In genomic region chr20:290081-290831, GRCh38 we compare ENCODE assay signal across 1 cellular context.
TF ChIP-seq lines count a peak whose summit lies in the region.

TSS of gene C20orf96 (minus strand) at chr20:290750. CDS start at chr20:290610, 140 bp downstream.

TF ChIP-seq in HepG2, 621 proteins besides CTCF, POLR2A, EP300 and RAD21 (continued from another document and continues in another):
- TF ChIP-seq AKNA (CRISPR knock-in tag; IDR thresholded peaks at IDR 0.05; ENCODE audit: borderline replicate concordance) (no peak), ISX (CRISPR knock-in tag; conservative IDR thresholded peaks at IDR 0.05) (no peak; the same call in 1 of the 2 replicates), ZNF18 (CRISPR knock-in tag; IDR thresholded peaks at IDR 0.05; ENCODE audit: insufficient replicate concordance) (peak; percentile 22), ZNF335 (CRISPR knock-in tag; IDR thresholded peaks at IDR 0.05) (peak; percentile 49; the same call in 1 of the 2 replicates), SNRNP70 (IDR thresholded peaks at IDR 0.05; ENCODE audit: low read depth, low read length) (no peak), HNF1B (CRISPR knock-in tag; IDR thresholded peaks at IDR 0.05) (peak; percentile 70), SIX4 (CRISPR knock-in tag; IDR thresholded peaks at IDR 0.05) (no peak; the same call in 1 of the 2 replicates), MIER2 (CRISPR knock-in tag; IDR thresholded peaks at IDR 0.05) (no peak), ZNF788 (CRISPR knock-in tag; IDR thresholded peaks at IDR 0.05; ENCODE audit: borderline replicate concordance) (peak; percentile 59; the same call in 1 of the 2 replicates), MTF2 (CRISPR knock-in tag; IDR thresholded peaks at IDR 0.05; ENCODE audit: borderline replicate concordance) (no peak), ZNF781 (CRISPR knock-in tag; IDR thresholded peaks at IDR 0.05; ENCODE audit: borderline replicate concordance, not compliant biosample characterization) (no peak), IRX3 (CRISPR knock-in tag; IDR thresholded peaks at IDR 0.05; ENCODE audit: borderline replicate concordance, low read depth) (0 out of 2 replicates have a peak, but pooled peaks have one; percentile 45), HNRNPLL (IDR thresholded peaks at IDR 0.05; ENCODE audit: low read depth, low read length, poor library complexity, severe bottlenecking) (peak; percentile 17), ZNF639 (CRISPR knock-in tag; conservative IDR thresholded peaks at IDR 0.05) (no peak), ZNF143 (CRISPR knock-in tag; IDR thresholded peaks at IDR 0.05) (no peak), ZSCAN9 (CRISPR knock-in tag; IDR thresholded peaks at IDR 0.05; ENCODE audit: borderline replicate concordance) (no peak), ZNF720 (CRISPR knock-in tag; IDR thresholded peaks at IDR 0.05) (no peak), PHF21A (CRISPR knock-in tag; IDR thresholded peaks at IDR 0.05) (0 out of 2 replicates have a peak, but pooled peaks have one; percentile 16), ZFP36L2 (CRISPR knock-in tag; IDR thresholded peaks at IDR 0.05) (no peak; the same call in 1 of the 2 replicates), GATAD1 (CRISPR knock-in tag; IDR thresholded peaks at IDR 0.05) (peak; percentile 72), ZFYVE20 (CRISPR knock-in tag; IDR thresholded peaks at IDR 0.05; ENCODE audit: borderline replicate concordance, low read depth) (no peak), ZNF564 (CRISPR knock-in tag; IDR thresholded peaks at IDR 0.05) (no peak), ZNF225 (CRISPR knock-in tag; IDR thresholded peaks at IDR 0.05) (no peak; the same call in 1 of the 2 replicates)
- TF ChIP-seq, protein P1, sequence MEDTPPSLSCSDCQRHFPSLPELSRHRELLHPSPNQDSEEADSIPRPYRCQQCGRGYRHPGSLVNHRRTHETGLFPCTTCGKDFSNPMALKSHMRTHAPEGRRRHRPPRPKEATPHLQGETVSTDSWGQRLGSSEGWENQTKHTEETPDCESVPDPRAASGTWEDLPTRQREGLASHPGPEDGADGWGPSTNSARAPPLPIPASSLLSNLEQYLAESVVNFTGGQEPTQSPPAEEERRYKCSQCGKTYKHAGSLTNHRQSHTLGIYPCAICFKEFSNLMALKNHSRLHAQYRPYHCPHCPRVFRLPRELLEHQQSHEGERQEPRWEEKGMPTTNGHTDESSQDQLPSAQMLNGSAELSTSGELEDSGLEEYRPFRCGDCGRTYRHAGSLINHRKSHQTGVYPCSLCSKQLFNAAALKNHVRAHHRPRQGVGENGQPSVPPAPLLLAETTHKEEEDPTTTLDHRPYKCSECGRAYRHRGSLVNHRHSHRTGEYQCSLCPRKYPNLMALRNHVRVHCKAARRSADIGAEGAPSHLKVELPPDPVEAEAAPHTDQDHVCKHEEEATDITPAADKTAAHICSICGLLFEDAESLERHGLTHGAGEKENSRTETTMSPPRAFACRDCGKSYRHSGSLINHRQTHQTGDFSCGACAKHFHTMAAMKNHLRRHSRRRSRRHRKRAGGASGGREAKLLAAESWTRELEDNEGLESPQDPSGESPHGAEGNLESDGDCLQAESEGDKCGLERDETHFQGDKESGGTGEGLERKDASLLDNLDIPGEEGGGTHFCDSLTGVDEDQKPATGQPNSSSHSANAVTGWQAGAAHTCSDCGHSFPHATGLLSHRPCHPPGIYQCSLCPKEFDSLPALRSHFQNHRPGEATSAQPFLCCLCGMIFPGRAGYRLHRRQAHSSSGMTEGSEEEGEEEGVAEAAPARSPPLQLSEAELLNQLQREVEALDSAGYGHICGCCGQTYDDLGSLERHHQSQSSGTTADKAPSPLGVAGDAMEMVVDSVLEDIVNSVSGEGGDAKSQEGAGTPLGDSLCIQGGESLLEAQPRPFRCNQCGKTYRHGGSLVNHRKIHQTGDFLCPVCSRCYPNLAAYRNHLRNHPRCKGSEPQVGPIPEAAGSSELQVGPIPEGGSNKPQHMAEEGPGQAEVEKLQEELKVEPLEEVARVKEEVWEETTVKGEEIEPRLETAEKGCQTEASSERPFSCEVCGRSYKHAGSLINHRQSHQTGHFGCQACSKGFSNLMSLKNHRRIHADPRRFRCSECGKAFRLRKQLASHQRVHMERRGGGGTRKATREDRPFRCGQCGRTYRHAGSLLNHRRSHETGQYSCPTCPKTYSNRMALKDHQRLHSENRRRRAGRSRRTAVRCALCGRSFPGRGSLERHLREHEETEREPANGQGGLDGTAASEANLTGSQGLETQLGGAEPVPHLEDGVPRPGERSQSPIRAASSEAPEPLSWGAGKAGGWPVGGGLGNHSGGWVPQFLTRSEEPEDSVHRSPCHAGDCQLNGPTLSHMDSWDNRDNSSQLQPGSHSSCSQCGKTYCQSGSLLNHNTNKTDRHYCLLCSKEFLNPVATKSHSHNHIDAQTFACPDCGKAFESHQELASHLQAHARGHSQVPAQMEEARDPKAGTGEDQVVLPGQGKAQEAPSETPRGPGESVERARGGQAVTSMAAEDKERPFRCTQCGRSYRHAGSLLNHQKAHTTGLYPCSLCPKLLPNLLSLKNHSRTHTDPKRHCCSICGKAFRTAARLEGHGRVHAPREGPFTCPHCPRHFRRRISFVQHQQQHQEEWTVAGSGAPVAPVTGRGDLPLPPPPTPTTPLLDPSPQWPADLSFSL (CRISPR knock-in tag; IDR thresholded peaks at IDR 0.05) = no peak
- TF ChIP-seq, protein P2, sequence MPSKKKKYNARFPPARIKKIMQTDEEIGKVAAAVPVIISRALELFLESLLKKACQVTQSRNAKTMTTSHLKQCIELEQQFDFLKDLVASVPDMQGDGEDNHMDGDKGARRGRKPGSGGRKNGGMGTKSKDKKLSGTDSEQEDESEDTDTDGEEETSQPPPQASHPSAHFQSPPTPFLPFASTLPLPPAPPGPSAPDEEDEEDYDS (CRISPR knock-in tag; IDR thresholded peaks at IDR 0.05) = peak; percentile 37; the same call in 1 of the 2 replicates
- TF ChIP-seq, protein P3, sequence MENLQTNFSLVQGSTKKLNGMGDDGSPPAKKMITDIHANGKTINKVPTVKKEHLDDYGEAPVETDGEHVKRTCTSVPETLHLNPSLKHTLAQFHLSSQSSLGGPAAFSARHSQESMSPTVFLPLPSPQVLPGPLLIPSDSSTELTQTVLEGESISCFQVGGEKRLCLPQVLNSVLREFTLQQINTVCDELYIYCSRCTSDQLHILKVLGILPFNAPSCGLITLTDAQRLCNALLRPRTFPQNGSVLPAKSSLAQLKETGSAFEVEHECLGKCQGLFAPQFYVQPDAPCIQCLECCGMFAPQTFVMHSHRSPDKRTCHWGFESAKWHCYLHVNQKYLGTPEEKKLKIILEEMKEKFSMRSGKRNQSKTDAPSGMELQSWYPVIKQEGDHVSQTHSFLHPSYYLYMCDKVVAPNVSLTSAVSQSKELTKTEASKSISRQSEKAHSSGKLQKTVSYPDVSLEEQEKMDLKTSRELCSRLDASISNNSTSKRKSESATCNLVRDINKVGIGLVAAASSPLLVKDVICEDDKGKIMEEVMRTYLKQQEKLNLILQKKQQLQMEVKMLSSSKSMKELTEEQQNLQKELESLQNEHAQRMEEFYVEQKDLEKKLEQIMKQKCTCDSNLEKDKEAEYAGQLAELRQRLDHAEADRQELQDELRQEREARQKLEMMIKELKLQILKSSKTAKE (CRISPR knock-in tag; IDR thresholded peaks at IDR 0.05; ENCODE audit: borderline replicate concordance) = no peak
- TF ChIP-seq, protein P4, sequence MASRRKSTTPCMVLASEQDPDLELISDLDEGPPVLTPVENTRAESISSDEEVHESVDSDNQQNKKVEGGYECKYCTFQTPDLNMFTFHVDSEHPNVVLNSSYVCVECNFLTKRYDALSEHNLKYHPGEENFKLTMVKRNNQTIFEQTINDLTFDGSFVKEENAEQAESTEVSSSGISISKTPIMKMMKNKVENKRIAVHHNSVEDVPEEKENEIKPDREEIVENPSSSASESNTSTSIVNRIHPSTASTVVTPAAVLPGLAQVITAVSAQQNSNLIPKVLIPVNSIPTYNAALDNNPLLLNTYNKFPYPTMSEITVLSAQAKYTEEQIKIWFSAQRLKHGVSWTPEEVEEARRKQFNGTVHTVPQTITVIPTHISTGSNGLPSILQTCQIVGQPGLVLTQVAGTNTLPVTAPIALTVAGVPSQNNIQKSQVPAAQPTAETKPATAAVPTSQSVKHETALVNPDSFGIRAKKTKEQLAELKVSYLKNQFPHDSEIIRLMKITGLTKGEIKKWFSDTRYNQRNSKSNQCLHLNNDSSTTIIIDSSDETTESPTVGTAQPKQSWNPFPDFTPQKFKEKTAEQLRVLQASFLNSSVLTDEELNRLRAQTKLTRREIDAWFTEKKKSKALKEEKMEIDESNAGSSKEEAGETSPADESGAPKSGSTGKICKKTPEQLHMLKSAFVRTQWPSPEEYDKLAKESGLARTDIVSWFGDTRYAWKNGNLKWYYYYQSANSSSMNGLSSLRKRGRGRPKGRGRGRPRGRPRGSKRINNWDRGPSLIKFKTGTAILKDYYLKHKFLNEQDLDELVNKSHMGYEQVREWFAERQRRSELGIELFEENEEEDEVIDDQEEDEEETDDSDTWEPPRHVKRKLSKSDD (CRISPR knock-in tag; IDR thresholded peaks at IDR 0.05; ENCODE audit: low read depth) = no peak
- TF ChIP-seq, protein P5, sequence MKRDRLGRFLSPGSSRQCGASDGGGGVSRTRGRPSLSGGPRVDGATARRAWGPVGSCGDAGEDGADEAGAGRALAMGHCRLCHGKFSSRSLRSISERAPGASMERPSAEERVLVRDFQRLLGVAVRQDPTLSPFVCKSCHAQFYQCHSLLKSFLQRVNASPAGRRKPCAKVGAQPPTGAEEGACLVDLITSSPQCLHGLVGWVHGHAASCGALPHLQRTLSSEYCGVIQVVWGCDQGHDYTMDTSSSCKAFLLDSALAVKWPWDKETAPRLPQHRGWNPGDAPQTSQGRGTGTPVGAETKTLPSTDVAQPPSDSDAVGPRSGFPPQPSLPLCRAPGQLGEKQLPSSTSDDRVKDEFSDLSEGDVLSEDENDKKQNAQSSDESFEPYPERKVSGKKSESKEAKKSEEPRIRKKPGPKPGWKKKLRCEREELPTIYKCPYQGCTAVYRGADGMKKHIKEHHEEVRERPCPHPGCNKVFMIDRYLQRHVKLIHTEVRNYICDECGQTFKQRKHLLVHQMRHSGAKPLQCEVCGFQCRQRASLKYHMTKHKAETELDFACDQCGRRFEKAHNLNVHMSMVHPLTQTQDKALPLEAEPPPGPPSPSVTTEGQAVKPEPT (CRISPR knock-in tag; IDR thresholded peaks at IDR 0.05; ENCODE audit: low read depth) = peak; percentile 72
